In genomic region chr4:41189076-41189475, GRCh38 we compare ENCODE assay signal across 19 cellular contexts. TPM values are rescaled to one million over a fixed set of nuclear protein-coding genes. Genes with fewer than 3 reads are reported as not detected.
DNase-seq lines count a peak whose midpoint lies in the region; ATAC-seq, FAIRE-seq and TF ChIP-seq lines count a peak whose summit lies in the region.
"Had no signal": no experiment of that assay in that cellular context is flagged by ENCODE, and none has a peak within 500 bp of the region (broad histone marks: within the 10 kb centered on the region; RNA-seq: fewer than 3 reads in every experiment).

No MANE protein-coding gene starts in this region.

- H2AFZ ChIP-seq in HepG2 (ENCODE audit: low read length), result no peak overlapping the region
- H2AFZ ChIP-seq: parathyroid adenoma had no signal

- TF ChIP-seq EP300 in HepG2 (IDR thresholded peaks at IDR 0.05; ENCODE audit: low read depth in 2 of 2, low read length in 2 of 2) (no peak), HepG2 (CRISPR knock-in tag; IDR thresholded peaks at IDR 0.05; ENCODE audit: borderline replicate concordance) (no peak)

- peak; percentile 44 for ATAC-seq in GM18867 (IDR thresholded peaks at IDR 0.05; ENCODE audit: unreplicated experiment)
- ATAC-seq in HG02852 (IDR thresholded peaks at IDR 0.05; ENCODE audit: unreplicated experiment), result peak; percentile 79
- ATAC-seq in RWPE2 (ENCODE audit: low read depth), result no peak
- ATAC-seq in HepG2, result no peak
- ATAC-seq: activated T-cell treated with anti-CD3 and anti-CD28 coated beads, Interleukin-2, amount 50 U/mL, for 4 hours had no signal

- 89% methylated on average over 2 of the region's 2 CpGs for WGBS in HepG2 (ENCODE audit: low lambda C conversion rate)

- H3K27me3 ChIP-seq in RWPE2 (ENCODE audit: insufficient read depth, poor library complexity, severe bottlenecking), result no peaks in the 10 kb centered on the region
- H3K27me3 ChIP-seq in HepG2 (ENCODE audit: control insufficient read depth in 1 of 2, insufficient read depth in 2 of 2, low read length in 2 of 2), result no peaks in the 10 kb centered on the region
- H3K27me3 ChIP-seq: MG63 had no signal

- no peak overlapping the region for H3K9ac ChIP-seq in HepG2 (ENCODE audit: insufficient read depth, low read depth, low read length)
- H3K9ac ChIP-seq: parathyroid adenoma had no signal

- TF ChIP-seq CTCF in RWPE2 (IDR thresholded peaks at IDR 0.05; ENCODE audit: poor library complexity, severe bottlenecking) (no peak), HepG2 (CRISPR knock-in tag; IDR thresholded peaks at IDR 0.05) (no peak)

- H3K4me1 ChIP-seq in RWPE2 (ENCODE audit: insufficient read depth, poor library complexity, severe bottlenecking) (peaks cover 38% of the 10 kb centered on the region), HepG2 (ENCODE audit: insufficient read depth, low read length) (peaks cover 37% of the 10 kb centered on the region)
- H3K4me1 ChIP-seq: parathyroid adenoma had no signal

- no peak for DNase-seq in RWPE2 (ENCODE audit: low spot score)
- peak; percentile 64 for DNase-seq in renal cortical epithelial cell (ENCODE audit: low read depth)
- DNase-seq in HepG2 (ENCODE audit: low spot score), result no peak
- DNase-seq in DMS153 treated with DMSO at 0.1 percent for 48 hours (lab: John Stamatoyannopoulos, UW; ENCODE audit: unreplicated experiment), result no peak
- no peak for DNase-seq in NCI-H146 (lab: John Stamatoyannopoulos, UW)
- DNase-seq: activated CD4-positive, alpha-beta memory T cell treated with anti-CD3 and anti-CD28 coated beads, Interleukin-2, amount 10 ng/mL, durations not matched to agents 7 days and 5 days; activated naive CD4-positive, alpha-beta T cell treated with anti-CD3 and anti-CD28 coated beads, Interleukin-2, amount 50 U/mL, for 16 hours; activated T-cell treated with anti-CD3 and anti-CD28 coated beads, Interleukin-2, amount 50 U/mL, for 4 hours; COR-L47; mammary epithelial cell; MG63; naive B cell; NCI-H1930; SHP77 had no signal

- no TSS peak for BruUV-seq in HepG2 (replicated peaks; lab: Mats Ljungman, UMichigan)

- CTCF ChIA-PET in HepG2 (lab: Yijun Ruan, JAX; ENCODE audit: low intra/inter-chr PET ratio, low total read pairs), result no interaction called here

- peak overlapping the region; percentile 29 for H3K27ac ChIP-seq in RWPE2 (ENCODE audit: poor library complexity, severe bottlenecking)
- no peak overlapping the region for H3K27ac ChIP-seq in HepG2 (ENCODE audit: extremely low read length, insufficient read depth, low read length)
- H3K27ac ChIP-seq: parathyroid adenoma, VCaP had no signal

- H3K9me3 ChIP-seq in RWPE2 (ENCODE audit: severe bottlenecking), result no peaks in the 10 kb centered on the region
- no peaks in the 10 kb centered on the region for H3K9me3 ChIP-seq in HepG2 (ENCODE audit: low read length)

- FAIRE-seq in HepG2 (lab: Jason Lieb, UNC), result no peak
- FAIRE-seq: islet of Langerhans had no signal

- intact Hi-C loops in HepG2 (cut with micrococcal nuclease; ENCODE audit: unreplicated experiment), result no loop called here

- no peak overlapping the region for H3K4me3 ChIP-seq in RWPE2 (ENCODE audit: severe bottlenecking)
- no peak overlapping the region for H3K4me3 ChIP-seq in HepG2 (replicated peaks in 1 of 3; ENCODE audit: insufficient read depth in 1 of 3, low read depth in 2 of 3, low read length in 3 of 3)
- H3K4me3 ChIP-seq: MG63 had no signal

- POLR2A ChIA-PET in HepG2 (lab: Yijun Ruan, JAX), result no interaction called here

- in situ Hi-C loops in HepG2 (cut with HindIII; ENCODE audit: extremely low pct_ligation_motif_present, low pct_unique_long_range_greater_than_20kb), result no loop called here

- no peak for TF ChIP-seq RAD21 in HepG2 (CRISPR knock-in tag; IDR thresholded peaks at IDR 0.05)

- TF ChIP-seq POLR2A in HepG2 (IDR thresholded peaks at IDR 0.05; ENCODE audit: insufficient read depth in 1 of 2, low read depth in 2 of 2, low read length in 2 of 2), result no peak

- no peak overlapping the region for H3K4me2 ChIP-seq in HepG2 (ENCODE audit: low read depth, low read length)

- H3K36me3 ChIP-seq in RWPE2 (ENCODE audit: low read depth) (peaks cover 14% of the 10 kb centered on the region; the same call in 1 of the 2 replicates), HepG2 (replicated peaks in 1 of 2; ENCODE audit: control insufficient read depth in 1 of 2, insufficient read depth in 2 of 2, low read length in 2 of 2) (no peaks in the 10 kb centered on the region)
- H3K36me3 ChIP-seq: MG63 had no signal

- no peaks in the 10 kb centered on the region for H4K20me1 ChIP-seq in HepG2 (ENCODE audit: insufficient read depth, low read length)

- peaks cover 63% of the 10 kb centered on the region for H3K79me2 ChIP-seq in HepG2 (ENCODE audit: insufficient read depth, low read length)

TF ChIP-seq in HepG2, 621 proteins besides CTCF, POLR2A, EP300 and RAD21:
- TF ChIP-seq HNF4A (CRISPR knock-in tag; IDR thresholded peaks at IDR 0.05) (no peak), DPF2 (CRISPR knock-in tag; IDR thresholded peaks at IDR 0.05; ENCODE audit: borderline replicate concordance, low read depth) (no peak), ZNF18 (CRISPR knock-in tag; IDR thresholded peaks at IDR 0.05; ENCODE audit: insufficient replicate concordance) (no peak), XRCC5 (optimal IDR thresholded peaks at IDR 0.05; ENCODE audit: low read length) (no peak), IRF9 (CRISPR knock-in tag; IDR thresholded peaks at IDR 0.05; ENCODE audit: borderline replicate concordance) (no peak), E2F5 (CRISPR knock-in tag; conservative IDR thresholded peaks at IDR 0.05) (no peak), TOPORS (CRISPR knock-in tag; IDR thresholded peaks at IDR 0.05) (no peak), MBNL3 (CRISPR knock-in tag; conservative IDR thresholded peaks at IDR 0.05) (no peak), HOXA9 (CRISPR knock-in tag; IDR thresholded peaks at IDR 0.05; ENCODE audit: borderline replicate concordance) (no peak), MIER2 (CRISPR knock-in tag; IDR thresholded peaks at IDR 0.05) (no peak), HDAC6 (IDR thresholded peaks at IDR 0.05; ENCODE audit: low read depth, low read length) (no peak), PPARG (CRISPR knock-in tag; conservative IDR thresholded peaks at IDR 0.05) (no peak), FOXK1 (CRISPR knock-in tag; IDR thresholded peaks at IDR 0.05; ENCODE audit: borderline replicate concordance, low read depth) (no peak), YY1 (IDR thresholded peaks at IDR 0.05; ENCODE audit: insufficient read depth, insufficient replicate concordance, low read depth, low read length) (no peak), PHF20 (CRISPR knock-in tag; IDR thresholded peaks at IDR 0.05) (no peak)

RNA-seq across cellular contexts. Expression of gene APBB2, which starts 25.3 kb away (rescaled TPM):
- total RNA-seq in renal cortical epithelial cell, result 49.5 and 144 TPM in 2 replicates
- total RNA-seq in HepG2 (2016; rRNA removed; fragmentation: Illumina TruSeq; extraction: Trizol), result 17.0 and 19.7 TPM in 2 replicates
- total RNA-seq in HepG2 (2016; cell fraction: cytosol; rRNA removed; fragmentation: Illumina TruSeq; extraction: Trizol; ENCODE audit: low read depth), result 14.9 and 15.5 TPM in 2 replicates
- 17.3 and 17.6 TPM in 2 replicates for total RNA-seq in HepG2 (2016; cell fraction: insoluble cytoplasmic fraction; rRNA removed; fragmentation: Illumina TruSeq; extraction: Trizol)
- total RNA-seq in HepG2 (2016; cell fraction: membrane; rRNA removed; fragmentation: Illumina TruSeq; extraction: Trizol), result 11.9 and 12.0 TPM in 2 replicates
- total RNA-seq in HepG2 (2016; cell fraction: nucleus; rRNA removed; fragmentation: Illumina TruSeq; extraction: Trizol), result 35.0 and 35.4 TPM in 2 replicates
- polyA plus RNA-seq in HepG2 (2011; rRNA removed), result 9.7 and 11.7 TPM in 2 replicates
- 10.4 and 11.7 TPM in 2 replicates for polyA plus RNA-seq in HepG2 (2011; cell fraction: cytosol; rRNA removed)
- 20.4 and 21.7 TPM in 2 replicates for polyA plus RNA-seq in HepG2 (2011; cell fraction: nucleus; rRNA removed)
- 8.9 and 9.8 TPM in 2 replicates for polyA plus RNA-seq in HepG2 (2012)
- polyA plus RNA-seq in HepG2 (2016; cell fraction: cytosol; fragmentation: Illumina TruSeq; extraction: Trizol; ENCODE audit: low read depth), result 0.61 and 0.73 TPM in 2 replicates
- polyA plus RNA-seq in HepG2 (2016; cell fraction: insoluble cytoplasmic fraction; fragmentation: Illumina TruSeq; extraction: Trizol; ENCODE audit: low read depth), result 12.6 and 12.9 TPM in 2 replicates
- 3.0 and 3.5 TPM in 2 replicates for polyA plus RNA-seq in HepG2 (2016; cell fraction: membrane; fragmentation: Illumina TruSeq; extraction: Trizol; ENCODE audit: low read depth)
- polyA plus RNA-seq in HepG2 (2016; cell fraction: nucleus; fragmentation: Illumina TruSeq; extraction: Trizol; ENCODE audit: insufficient read depth, low read depth), result 17.6 and 19.8 TPM in 2 replicates
- 15.2 and 41.3 TPM in 2 replicates for polyA minus RNA-seq in HepG2 (2011; rRNA and poly(A)+ RNA removed; ENCODE audit: low replicate concordance)
- 12.6 and 12.7 TPM in 2 replicates for polyA minus RNA-seq in HepG2 (2011; cell fraction: cytosol; rRNA and poly(A)+ RNA removed)
- polyA minus RNA-seq in HepG2 (2011; cell fraction: nucleus; rRNA and poly(A)+ RNA removed), result 42.4 and 49.7 TPM in 2 replicates

Comparison
In these comparisons a context has a peak if more than half of its experiments do, and no peak if none do; other contexts are left out.
1. ATAC-seq: peak in GM18867 (single experiment) and HG02852 (single experiment); none in RWPE2 (single experiment) and HepG2 (single experiment).